8 cellular contexts compared by ENCODE assay signal in genomic region chr1:171245458-171246064, GRCh38. TPM values are rescaled to one million over a fixed set of nuclear protein-coding genes. Genes with fewer than 3 reads are reported as not detected.
DNase-seq lines count a peak whose midpoint lies in the region; ATAC-seq, FAIRE-seq and TF ChIP-seq lines count a peak whose summit lies in the region.

No MANE protein-coding gene starts in this region.

- TF ChIP-seq POLR2A in GM12878 (IDR thresholded peaks at IDR 0.05; ENCODE audit: low read depth, low read length), result no peak

- H3K27ac ChIP-seq in GM12878 (ENCODE audit: control insufficient read depth, insufficient read depth), result no peak overlapping the region
- no peak overlapping the region for H3K27ac ChIP-seq in keratinocyte (ENCODE audit: control insufficient read depth, insufficient read depth, low read length)

- H3K4me2 ChIP-seq in GM12878 (ENCODE audit: control insufficient read depth, insufficient read depth) (no peak overlapping the region), keratinocyte (ENCODE audit: control insufficient read depth, extremely low read depth, insufficient read depth, low read depth, low read length) (no peak overlapping the region)

- RAD21 ChIA-PET in GM12878 (lab: Charles Lee; ENCODE audit: unreplicated experiment), result interaction anchor here (0.8 to 6.3 kb wide), 4 partner anchors 8 to 68 kb away, joined by 3 to 46 read pairs (median 4); partner anchors contain the start of gene FMO4

- H3K79me2 ChIP-seq in GM12878 (ENCODE audit: control insufficient read depth, insufficient read depth, low read length) (no peaks in the 10 kb centered on the region), keratinocyte (ENCODE audit: control insufficient read depth, insufficient read depth, low read length) (no peaks in the 10 kb centered on the region)

- H3K9me3 ChIP-seq in GM12878 (replicated peaks; ENCODE audit: control insufficient read depth, insufficient read depth, low read length), result no peaks in the 10 kb centered on the region
- H3K9me3 ChIP-seq in keratinocyte (ENCODE audit: control insufficient read depth, low read depth, low read length), result no peaks in the 10 kb centered on the region

- H3K27me3 Mint-ChIP-seq in type B pancreatic cell, result peaks cover 33% of the 10 kb centered on the region

- peak; percentile 88 for ATAC-seq in GM12878
- ATAC-seq in HG03521 (IDR thresholded peaks at IDR 0.05; ENCODE audit: unreplicated experiment), result no peak

- H3K9me1 ChIP-seq in keratinocyte (ENCODE audit: control insufficient read depth, extremely low read depth, insufficient read depth, low read length), result no peaks in the 10 kb centered on the region

- BruUV-seq in GM12878 (replicated peaks; lab: Mats Ljungman, UMichigan), result no TSS peak

- H3K27me3 ChIP-seq in GM12878 (replicated peaks in 1 of 2; ENCODE audit: control insufficient read depth in 2 of 2, insufficient read depth in 2 of 2, low read length in 1 of 2), result 0 out of 4 replicates have a peak, but pooled peaks cover 0 to 3% of the 10 kb centered on the region in 2 experiments
- H3K27me3 ChIP-seq in keratinocyte (ENCODE audit: control insufficient read depth, extremely low read depth, insufficient read depth, low read length), result no peaks in the 10 kb centered on the region

- DNase-seq in G401 (ENCODE audit: low spot score) (peak; percentile 46), HCEC 1CT (peak; percentile 45), MV-4-11 (lab: John Stamatoyannopoulos, UW) (peak; percentile 14), GM12878 (ENCODE audit: low read depth, low spot score) (no peak), keratinocyte (ENCODE audit: low read depth, low spot score) (no peak), type B pancreatic cell (ENCODE audit: extremely low spot score, unreplicated experiment) (no peak)

- H3K4me1 Mint-ChIP-seq in type B pancreatic cell (ENCODE audit: unreplicated experiment), result no peaks in the 10 kb centered on the region

- H3K27ac Mint-ChIP-seq in type B pancreatic cell, result no peak overlapping the region

- no peak overlapping the region for H3K9ac ChIP-seq in GM12878 (ENCODE audit: control insufficient read depth, insufficient read depth, low read length)
- H3K9ac ChIP-seq in keratinocyte (ENCODE audit: control insufficient read depth, extremely low read depth, insufficient read depth, low read length), result no peak overlapping the region

- TF ChIP-seq RAD21 in GM12878 (IDR thresholded peaks at IDR 0.05; ENCODE audit: insufficient read depth, low read depth, low read length), result peak; percentile 49

- no peaks in the 10 kb centered on the region for H3K36me3 ChIP-seq in GM12878 (ENCODE audit: control insufficient read depth in 2 of 2, insufficient read depth in 2 of 2, low read length in 1 of 2)
- no peaks in the 10 kb centered on the region for H3K36me3 ChIP-seq in keratinocyte (ENCODE audit: control insufficient read depth in 2 of 2, extremely low read depth in 1 of 2, insufficient read depth in 2 of 2, low read length in 2 of 2)

- dilution Hi-C loops in keratinocyte (cut with MboI; ENCODE audit: extremely low pct_ligation_motif_present, low sequenced_read_pairs), result no loop called here

- TF ChIP-seq CTCF in GM12878 (IDR thresholded peaks at IDR 0.05 in 2 of 3, conservative IDR thresholded peaks at IDR 0.05 in 1 of 3; ENCODE audit: control insufficient read depth in 2 of 3, extremely low read depth in 1 of 3, insufficient read depth in 1 of 3, low read depth in 3 of 3, low read length in 3 of 3) (peak; percentile 67 to 90 (median 83)), keratinocyte (optimal IDR thresholded peaks at IDR 0.05 in 1 of 3, IDR thresholded peaks at IDR 0.05 in 1 of 3, conservative IDR thresholded peaks at IDR 0.05 in 1 of 3; ENCODE audit: extremely low read depth in 1 of 3, insufficient read depth in 2 of 3, low read length in 3 of 3) (peak; percentile 69 to 79 (median 74)), type B pancreatic cell (conservative IDR thresholded peaks at IDR 0.05) (peak; percentile 80)

- H3K4me1 ChIP-seq in GM12878 (ENCODE audit: control insufficient read depth, insufficient read depth, low read length) (no peaks in the 10 kb centered on the region), keratinocyte (ENCODE audit: control insufficient read depth, extremely low read depth, insufficient read depth, low read length) (no peaks in the 10 kb centered on the region)

- no peak overlapping the region for H3K4me3 Mint-ChIP-seq in type B pancreatic cell

- in situ Hi-C loops in G401 (cut with HindIII; ENCODE audit: low sequenced_read_pairs), result no loop called here
- in situ Hi-C loops in GM12878 (cut with MboI), result no loop called here

- H2AFZ ChIP-seq in GM12878 (ENCODE audit: control insufficient read depth, low read depth, low read length) (no peak overlapping the region), keratinocyte (ENCODE audit: control insufficient read depth, low read length) (no peak overlapping the region)

- SMC1A ChIA-PET in GM12878 (lab: Charles Lee; ENCODE audit: uncharacterized antibody, unreplicated experiment), result interaction anchor here (0.8 to 4.1 kb wide), 5 partner anchors 9 to 279 kb away, joined by 5 to 60 read pairs (median 5); partner anchors contain the start of gene FMO4

- intact Hi-C loops in GM12878 (cut with micrococcal nuclease; ENCODE audit: unreplicated experiment), result loop anchor here (1.0 kb wide), 1 partner anchor 69 kb away; the partner anchor contains the start of gene FMO4

- CTCF ChIA-PET in GM12878 (lab: Yijun Ruan, JAX), result interaction anchor here (0.5 to 4.3 kb wide), 22 partner anchors 9 to 1063 kb away, joined by 3 to 162 read pairs (median 4); partner anchors contain the start of gene FMO4

- 33% methylated on average over 6 of the region's 6 CpGs for WGBS in GM12878 (ENCODE audit: insufficient coverage, insufficient replicate concordance, low lambda C conversion rate, missing lambda C conversion rate)

- POLR2A ChIA-PET in GM12878 (lab: Charles Lee), result interaction anchor here (1.6 kb wide), 1 partner anchor 68 kb away, joined by 5 read pairs; no protein-coding TSS in a partner anchor

- H3K36me3 Mint-ChIP-seq in type B pancreatic cell, result no peaks in the 10 kb centered on the region

- FAIRE-seq in A204.1 (lab: Jason Lieb, UNC), result peak; percentile 16
- FAIRE-seq in GM12878 (lab: Jason Lieb, UNC), result peak; percentile 78
- FAIRE-seq in keratinocyte (lab: Jason Lieb, UNC), result peak; percentile 76

- H3K9me3 Mint-ChIP-seq in type B pancreatic cell, result no peaks in the 10 kb centered on the region

- H4K20me1 ChIP-seq in GM12878 (ENCODE audit: control insufficient read depth, insufficient read depth) (no peaks in the 10 kb centered on the region), keratinocyte (ENCODE audit: control insufficient read depth, extremely low read depth, insufficient read depth, low read length) (no peaks in the 10 kb centered on the region)

- H3K4me3 ChIP-seq in GM12878 (no peak overlapping the region), keratinocyte (ENCODE audit: control insufficient read depth in 2 of 3, extremely low read depth in 1 of 3, insufficient read depth in 2 of 3, low read depth in 1 of 3, low read length in 3 of 3) (no peak overlapping the region)

- TF ChIP-seq EP300 in GM12878 (IDR thresholded peaks at IDR 0.05; ENCODE audit: borderline replicate concordance in 1 of 2, control insufficient read depth in 1 of 2, low read depth in 2 of 2, low read length in 2 of 2), result no peak

TF ChIP-seq in GM12878, 131 proteins besides CTCF, POLR2A, EP300 and RAD21:
- no peak for TF ChIP-seq GATAD2B (conservative IDR thresholded peaks at IDR 0.05; ENCODE audit: low read depth)
- TF ChIP-seq MTA2 (IDR thresholded peaks at IDR 0.05; ENCODE audit: low read depth), result no peak
- TF ChIP-seq SMC3 (IDR thresholded peaks at IDR 0.05; ENCODE audit: borderline replicate concordance, low read length), result peak; percentile 64; the same call in 1 of the 2 replicates
- TF ChIP-seq GABPA (IDR thresholded peaks at IDR 0.05; ENCODE audit: low read depth), result no peak

RNA-seq across cellular contexts. Expression of gene FMO1, which starts 2.7 kb away (rescaled TPM):
- 83.2 and 83.8 TPM in 2 replicates for total RNA-seq in G401 (2014; rRNA removed; shearing (Covaris generic))
- total RNA-seq in GM12878 (2013; cell fraction: nucleolus; rRNA removed), result not detected in 2 replicates
- not detected in 2 replicates for total RNA-seq in GM12878 (2014; rRNA removed)
- not detected in 2 replicates for total RNA-seq in GM12878 (2014; rRNA removed; fragmentation: Illumina TruSeq; extraction: Trizol)
- total RNA-seq in GM12878 (2021), result not detected in 2 replicates
- not detected for polyA plus RNA-seq in GM12878 (2011; ENCODE audit: low read depth)
- polyA plus RNA-seq in GM12878 (2011; rRNA removed), result not detected in 2 replicates
- polyA plus RNA-seq in GM12878 (2011; cell fraction: cytosol; rRNA removed), result not detected in 2 replicates
- not detected in 2 replicates for polyA plus RNA-seq in GM12878 (2011; cell fraction: nucleus; rRNA removed)
- not detected in 2 replicates for polyA plus RNA-seq in GM12878 (2012)
- polyA plus RNA-seq in GM12878 (2014; fragmentation: Illumina TruSeq; extraction: Trizol), result not detected in 2 replicates
- polyA plus RNA-seq in GM12878 (2014; fragmentation: Nextera tagmentation; extraction: Ambion mirVana), result not detected
- not detected in 2 replicates for polyA plus RNA-seq in GM12878 (2014; rRNA removed)
- not detected for polyA plus RNA-seq in GM12878 (2016; fragmentation: Nextera tagmentation; extraction: Ambion mirVana)
- not detected in 2 replicates for polyA minus RNA-seq in GM12878 (2011; rRNA and poly(A)+ RNA removed)
- not detected in 2 replicates for polyA minus RNA-seq in GM12878 (2011; cell fraction: cytosol; rRNA and poly(A)+ RNA removed)
- not detected in 2 replicates for polyA minus RNA-seq in GM12878 (2011; cell fraction: nucleus; rRNA and poly(A)+ RNA removed)
- polyA plus RNA-seq in keratinocyte, result 0.07 to 0.17 TPM in 2 of 3 replicates, not detected in the other
- polyA plus RNA-seq in keratinocyte (2011; ENCODE audit: low read depth), result not detected
- polyA plus RNA-seq in keratinocyte (2011; cell fraction: cytosol; rRNA removed), result 0.04 TPM in 1 of 2 replicates, not detected in the other
- polyA plus RNA-seq in keratinocyte (2011; cell fraction: nucleus; rRNA removed), result not detected in 2 replicates
- 0.30 TPM in 1 of 2 replicates, not detected in the other for polyA plus RNA-seq in keratinocyte (2012; ENCODE audit: low replicate concordance)
- 0.93 to 1.3 TPM in 2 of 3 replicates, not detected in the other for polyA minus RNA-seq in keratinocyte
- not detected for polyA minus RNA-seq in keratinocyte (2011; cell fraction: cytosol; rRNA and poly(A)+ RNA removed)
- polyA minus RNA-seq in keratinocyte (2011; cell fraction: nucleus; rRNA and poly(A)+ RNA removed), result not detected in 2 replicates
- 0.74 and 1.8 TPM in 2 replicates for total RNA-seq in type B pancreatic cell (ENCODE audit: low replicate concordance)

Comparison
In these comparisons a context has a peak if more than half of its experiments do, and no peak if none do; other contexts are left out.
1. DNase-seq: peak in G401 (single experiment), HCEC 1CT (single experiment) and MV-4-11 (single experiment); none in GM12878 (single experiment), keratinocyte (single experiment) and type B pancreatic cell (single experiment).
2. RNA of gene FMO1, which starts 2.7 kb away (total RNA-seq): 83.2 to 83.8 TPM in G401; 0.74 to 1.8 TPM in type B pancreatic cell and not detected in GM12878; every median in the first group is over 10 times any median in the second.
3. Peak in every context shown above with its lines, with median percentiles within 50 percentile points of each other: CTCF ChIP-seq.